1 cellular context compared by ENCODE assay signal in genomic region chr6:32973144-32973854, GRCh38.
TF ChIP-seq lines count a peak whose summit lies in the region.

No MANE protein-coding gene starts in this region.

TF ChIP-seq in K562, 482 proteins besides CTCF, POLR2A, EP300 and RAD21 (continued from another document and continues in another):
- no peak for TF ChIP-seq ZNF79 (CRISPR knock-in tag; IDR thresholded peaks at IDR 0.05; ENCODE audit: low read depth)
- 0 out of 4 replicates have a peak, but pooled peaks of 1 of the 2 experiments have one; percentile 34 for TF ChIP-seq NONO (IDR thresholded peaks at IDR 0.05; ENCODE audit: low read depth in 2 of 2, low read length in 1 of 2)
- no peak for TF ChIP-seq IRF1 (CRISPR knock-in tag; IDR thresholded peaks at IDR 0.05; ENCODE audit: borderline replicate concordance)
- no peak for TF ChIP-seq CHD4 (IDR thresholded peaks at IDR 0.05; ENCODE audit: insufficient read depth, insufficient replicate concordance, low read depth, low read length, poor library complexity, severe bottlenecking)
- TF ChIP-seq ADNP (tag; IDR thresholded peaks at IDR 0.05), result no peak
- no peak for TF ChIP-seq SRSF9 (IDR thresholded peaks at IDR 0.05; ENCODE audit: borderline replicate concordance, low read depth, low read length)
- no peak for TF ChIP-seq ZC3H4 (CRISPR knock-in tag; IDR thresholded peaks at IDR 0.05; ENCODE audit: borderline replicate concordance)
- TF ChIP-seq CHD1 (IDR thresholded peaks at IDR 0.05; ENCODE audit: low read length), result peak; percentile 93
- TF ChIP-seq XRCC5 (IDR thresholded peaks at IDR 0.05; ENCODE audit: low read depth, low read length), result no peak; the same call in 1 of the 2 replicates
- no peak for TF ChIP-seq ZNF408 (CRISPR knock-in tag; IDR thresholded peaks at IDR 0.05; ENCODE audit: low read depth)
- TF ChIP-seq SMARCB1 (IDR thresholded peaks at IDR 0.05; ENCODE audit: insufficient read length, low read depth), result no peak
- no peak for TF ChIP-seq NFE2L1 (tag; IDR thresholded peaks at IDR 0.05; ENCODE audit: borderline replicate concordance, low read depth)
- no peak for TF ChIP-seq RERE (CRISPR knock-in tag; IDR thresholded peaks at IDR 0.05; ENCODE audit: borderline replicate concordance)
- no peak for TF ChIP-seq SMAD3 (CRISPR knock-in tag; conservative IDR thresholded peaks at IDR 0.05)
- TF ChIP-seq ZNF584 (CRISPR knock-in tag; IDR thresholded peaks at IDR 0.05; ENCODE audit: low read depth), result no peak
- no peak for TF ChIP-seq ZNF3 (CRISPR knock-in tag; IDR thresholded peaks at IDR 0.05)
- TF ChIP-seq HLTF (IDR thresholded peaks at IDR 0.05), result no peak
- TF ChIP-seq HDAC1 (IDR thresholded peaks at IDR 0.05), result peak in 1 of 2 experiments; percentile 19; a peak in 1 of 4 replicates
- TF ChIP-seq HMG20B (CRISPR knock-in tag; IDR thresholded peaks at IDR 0.05), result no peak
- no peak for TF ChIP-seq CBFA2T2 (conservative IDR thresholded peaks at IDR 0.05)
- no peak for TF ChIP-seq TEAD4 (IDR thresholded peaks at IDR 0.05; ENCODE audit: low read length)
- TF ChIP-seq TEAD4 (CRISPR knock-in tag; IDR thresholded peaks at IDR 0.05; ENCODE audit: borderline replicate concordance), result no peak
- no peak for TF ChIP-seq BCLAF1 (IDR thresholded peaks at IDR 0.05; ENCODE audit: borderline replicate concordance in 1 of 2, control insufficient read depth in 1 of 2, low read depth in 2 of 2, low read length in 1 of 2)
- 0 out of 2 replicates have a peak, but pooled peaks have one; percentile 9 for TF ChIP-seq ZNF232 (CRISPR knock-in tag; IDR thresholded peaks at IDR 0.05)
- TF ChIP-seq TAF15 (IDR thresholded peaks at IDR 0.05; ENCODE audit: low read depth, low read length), result no peak
- TF ChIP-seq JUN (IDR thresholded peaks at IDR 0.05; ENCODE audit: borderline replicate concordance, low read depth, low read length), result no peak
- TF ChIP-seq JUN (CRISPR knock-in tag; IDR thresholded peaks at IDR 0.05; ENCODE audit: borderline replicate concordance), result 0 out of 2 replicates have a peak, but pooled peaks have one; percentile 26
- no peak for TF ChIP-seq HNRNPH1 (optimal IDR thresholded peaks at IDR 0.05; ENCODE audit: low read depth, low read length)
- no peak for TF ChIP-seq BRCA1 (IDR thresholded peaks at IDR 0.05)
- peak; percentile 13; the same call in 1 of the 2 replicates for TF ChIP-seq BRCA1 (CRISPR knock-in tag; IDR thresholded peaks at IDR 0.05)
- no peak for TF ChIP-seq MAX (CRISPR knock-in tag; IDR thresholded peaks at IDR 0.05)
- TF ChIP-seq C11orf30 (IDR thresholded peaks at IDR 0.05; ENCODE audit: low read depth), result no peak
- TF ChIP-seq ELK3 (CRISPR knock-in tag; IDR thresholded peaks at IDR 0.05), result no peak
- no peak for TF ChIP-seq ZNF449 (CRISPR knock-in tag; IDR thresholded peaks at IDR 0.05)
- TF ChIP-seq EZH2 (IDR thresholded peaks at IDR 0.05; ENCODE audit: borderline replicate concordance, low read depth, low read length), result no peak
- no peak for TF ChIP-seq MCM5 (IDR thresholded peaks at IDR 0.05; ENCODE audit: low read depth)
- TF ChIP-seq ARID4B (CRISPR knock-in tag; IDR thresholded peaks at IDR 0.05), result peak; percentile 6; the same call in 1 of the 2 replicates
- TF ChIP-seq FOXP4 (CRISPR knock-in tag; IDR thresholded peaks at IDR 0.05; ENCODE audit: borderline replicate concordance), result no peak
- no peak for TF ChIP-seq SNIP1 (IDR thresholded peaks at IDR 0.05; ENCODE audit: low read depth)
- no peak for TF ChIP-seq TAF9B (IDR thresholded peaks at IDR 0.05; ENCODE audit: partially characterized antibody)
- TF ChIP-seq SMARCA4 (IDR thresholded peaks at IDR 0.05), result no peak
- no peak for TF ChIP-seq GTF2F1 (IDR thresholded peaks at IDR 0.05; ENCODE audit: low read depth, low read length)
- TF ChIP-seq RBM39 (optimal IDR thresholded peaks at IDR 0.05; ENCODE audit: low read depth, low read length), result no peak
- no peak for TF ChIP-seq U2AF2 (optimal IDR thresholded peaks at IDR 0.05; ENCODE audit: low read depth, low read length)
- TF ChIP-seq ZNF224 (CRISPR knock-in tag; IDR thresholded peaks at IDR 0.05), result no peak
- TF ChIP-seq KAT8 (IDR thresholded peaks at IDR 0.05; ENCODE audit: low read depth), result no peak
- no peak for TF ChIP-seq ZNF551 (CRISPR knock-in tag; IDR thresholded peaks at IDR 0.05)
- TF ChIP-seq MEF2D (tag; conservative IDR thresholded peaks at IDR 0.05; ENCODE audit: low read depth), result no peak
- TF ChIP-seq ELF4 (CRISPR knock-in tag; IDR thresholded peaks at IDR 0.05), result peak; percentile 19; the same call in 1 of the 2 replicates
- TF ChIP-seq NR4A1 (CRISPR knock-in tag; IDR thresholded peaks at IDR 0.05), result no peak
- TF ChIP-seq NR4A1 (tag; IDR thresholded peaks at IDR 0.05), result no peak
- TF ChIP-seq ZNF766 (CRISPR knock-in tag; conservative IDR thresholded peaks at IDR 0.05), result no peak
- TF ChIP-seq PTTG1 (tag; IDR thresholded peaks at IDR 0.05; ENCODE audit: low read depth), result no peak
